ENCODE assay signal across 13 cellular contexts in the genomic region with DNA sequence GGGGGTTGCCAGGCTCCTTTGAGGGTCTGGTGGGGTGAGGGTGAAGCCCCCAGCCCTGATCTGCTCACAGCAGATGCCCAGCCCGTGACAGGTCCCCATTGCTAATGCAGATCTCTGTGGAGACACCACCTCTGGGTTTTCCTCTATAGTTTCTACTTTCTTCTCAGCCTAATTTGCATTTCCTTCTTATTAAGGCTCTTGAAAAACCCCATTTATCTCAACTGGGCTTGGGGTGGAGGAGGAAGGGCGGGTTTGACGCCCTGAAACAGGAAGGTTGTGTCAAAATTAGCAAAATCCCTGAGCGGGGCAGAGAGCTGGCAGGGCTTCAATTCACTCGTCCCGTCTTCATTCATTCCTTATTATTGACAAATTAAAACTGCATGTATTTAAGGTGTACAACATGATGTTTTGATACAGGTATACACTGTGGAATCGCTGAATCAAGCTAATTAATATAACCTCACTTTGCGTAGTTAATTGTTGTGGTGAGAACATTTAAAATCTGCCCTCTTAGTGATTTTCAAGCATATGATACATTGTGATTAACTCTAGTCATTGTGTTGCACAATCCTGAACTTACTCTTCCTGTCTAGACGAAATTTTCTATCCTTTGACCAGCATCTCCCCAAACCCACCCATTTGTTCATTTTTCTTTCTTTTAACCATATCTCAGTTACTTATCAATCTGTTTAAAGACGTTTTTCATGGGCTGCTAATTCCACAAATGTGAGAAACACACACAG. TPM values are rescaled to one million over a fixed set of nuclear protein-coding genes. Genes with fewer than 3 reads are reported as not detected.
DNase-seq lines count a peak whose midpoint lies in the region; ATAC-seq, FAIRE-seq and TF ChIP-seq lines count a peak whose summit lies in the region.
"Not testable (repeated sequence)": the region's sequence is repeated elsewhere in the genome, so short reads cannot be mapped to it uniquely, and the experiment has no call there.
"Had no signal": no experiment of that assay in that cellular context is flagged by ENCODE, and none has a peak within 500 bp of the region (broad histone marks: within the 10 kb centered on the region; RNA-seq: fewer than 3 reads in every experiment).

No MANE protein-coding gene starts in this region.

- intact Hi-C loops in GM12878 (cut with micrococcal nuclease; ENCODE audit: unreplicated experiment); lower lobe of right lung (cut with DNase I): not testable (repeated sequence)

- RAD21 ChIA-PET in GM12878 (lab: Charles Lee; ENCODE audit: unreplicated experiment), result interaction anchor here (0.8 to 1.5 kb wide), 4 partner anchors 10 to 26 kb away, joined by 3 to 6 read pairs (median 4); no protein-coding TSS in a partner anchor

- in situ Hi-C loops in GM12878 (cut with MboI), result not testable (repeated sequence)

- not testable (repeated sequence) for BruUV-seq in GM12878 (replicated peaks; lab: Mats Ljungman, UMichigan)

- H4K20me1 ChIP-seq in GM12878 (ENCODE audit: control insufficient read depth, insufficient read depth), result not testable (repeated sequence)

- ATAC-seq in A549, lower lobe of right lung: not testable (repeated sequence)
- peak; percentile 66 for ATAC-seq in GM12878
- peak; percentile 77 for ATAC-seq in stimulated activated naive B cell treated with anti-CD40 and anti-IgM and Interleukin-4, amounts not matched to agents 10 μg/mL and 1 μg/mL and 100 μg/mL, for 72 hours (replicated peaks)

- CTCF ChIA-PET in A549 (lab: Yijun Ruan, JAX), result not testable (repeated sequence)
- CTCF ChIA-PET in GM12878 (lab: Yijun Ruan, JAX), result interaction anchor here (1.0 to 1.4 kb wide), 4 partner anchors 10 to 38 kb away, joined by 3 to 15 read pairs (median 6); no protein-coding TSS in a partner anchor

- not testable (repeated sequence) for H3K27ac ChIP-seq in A549; GM12878 (ENCODE audit: control insufficient read depth, insufficient read depth)
- peak overlapping the region; percentile 56 for H3K27ac ChIP-seq in lower lobe of right lung

- H3K27me3 ChIP-seq in GM12878 (replicated peaks in 1 of 2; ENCODE audit: control insufficient read depth in 2 of 2, insufficient read depth in 2 of 2, low read length in 1 of 2); lower lobe of right lung (ENCODE audit: low read depth): not testable (repeated sequence)

- SMC1A ChIA-PET in GM12878 (lab: Charles Lee; ENCODE audit: uncharacterized antibody, unreplicated experiment), result interaction anchor here (0.9 to 1.5 kb wide), 5 partner anchors 10 to 29 kb away, joined by 3 to 10 read pairs (median 7); no protein-coding TSS in a partner anchor

- not testable (repeated sequence) for TF ChIP-seq POLR2A in A549 (IDR thresholded peaks at IDR 0.05; ENCODE audit: low read length); GM12892 (IDR thresholded peaks at IDR 0.05; ENCODE audit: low read depth, low read length); NB4 (IDR thresholded peaks at IDR 0.05; ENCODE audit: extremely low read depth, insufficient read length); GM12878 (IDR thresholded peaks at IDR 0.05; ENCODE audit: low read depth, low read length)

- H3K9me3 ChIP-seq in A549; GM12878 (replicated peaks; ENCODE audit: control insufficient read depth, insufficient read depth, low read length); lower lobe of right lung: not testable (repeated sequence)

- not testable (repeated sequence) for H3K4me1 ChIP-seq in A549; GM12878 (ENCODE audit: control insufficient read depth, insufficient read depth, low read length); lower lobe of right lung

- DNase-seq in A549 (ENCODE audit: low read depth in 1 of 2, low spot score in 1 of 2); GM12892 (ENCODE audit: insufficient read length); NB4 (ENCODE audit: low read depth); T-helper 2 cell treated with Interferon-gamma antibody and Interleukin-4, amounts not matched to agents 5 μg/mL and 100 μg/mL, for 36 hours (ENCODE audit: low spot score); activated T-cell treated with anti-CD3 and anti-CD28 coated beads, Interleukin-2, amount 50 U/mL, for 24 hours; GM12878 (ENCODE audit: low read depth, low spot score); lower lobe of right lung; stimulated activated naive B cell treated with anti-CD40 and anti-IgM and Interleukin-4, amounts not matched to agents 10 μg/mL and 1 μg/mL and 100 μg/mL, for 72 hours: not testable (repeated sequence)

- H3K36me3 Mint-ChIP-seq in T-helper 2 cell treated with Interferon-gamma antibody and Interleukin-4, amounts not matched to agents 5 μg/mL and 100 μg/mL, for 36 hours (ENCODE audit: low read depth), result peaks cover 52% of the 10 kb centered on the region
- H3K36me3 Mint-ChIP-seq in activated T-cell treated with anti-CD3 and anti-CD28 coated beads, Interleukin-2, amount 50 U/mL, for 24 hours (ENCODE audit: low read depth); stimulated activated naive B cell treated with anti-CD40 and anti-IgM and Interleukin-4, amounts not matched to agents 10 μg/mL and 1 μg/mL and 100 μg/mL, for 72 hours: not testable (repeated sequence)

- not testable (repeated sequence) for H3K36me3 ChIP-seq in GM12878 (ENCODE audit: control insufficient read depth in 2 of 2, insufficient read depth in 2 of 2, low read length in 1 of 2); lower lobe of right lung

- not testable (repeated sequence) for H2AFZ ChIP-seq in GM12878 (ENCODE audit: control insufficient read depth, low read depth, low read length)

- H3K9ac ChIP-seq in GM12878 (ENCODE audit: control insufficient read depth, insufficient read depth, low read length), result not testable (repeated sequence)

- H3K4me3 ChIP-seq in A549, GM12878: not testable (repeated sequence)
- H3K4me3 ChIP-seq in NB4 (ENCODE audit: low read depth, low read length), result peak overlapping the region; percentile 38
- peak overlapping the region; percentile 47 for H3K4me3 ChIP-seq in lower lobe of right lung

- peaks cover 17% of the 10 kb centered on the region for H3K27me3 Mint-ChIP-seq in T-helper 2 cell treated with Interferon-gamma antibody and Interleukin-4, amounts not matched to agents 5 μg/mL and 100 μg/mL, for 36 hours (ENCODE audit: low read depth)
- H3K27me3 Mint-ChIP-seq in activated T-cell treated with anti-CD3 and anti-CD28 coated beads, Interleukin-2, amount 50 U/mL, for 24 hours; stimulated activated naive B cell treated with anti-CD40 and anti-IgM and Interleukin-4, amounts not matched to agents 10 μg/mL and 1 μg/mL and 100 μg/mL, for 72 hours: not testable (repeated sequence)

- not testable (repeated sequence) for H3K4me2 ChIP-seq in A549; GM12878 (ENCODE audit: control insufficient read depth, insufficient read depth)

- H3K9me3 Mint-ChIP-seq in T-helper 2 cell treated with Interferon-gamma antibody and Interleukin-4, amounts not matched to agents 5 μg/mL and 100 μg/mL, for 36 hours; activated T-cell treated with anti-CD3 and anti-CD28 coated beads, Interleukin-2, amount 50 U/mL, for 24 hours; stimulated activated naive B cell treated with anti-CD40 and anti-IgM and Interleukin-4, amounts not matched to agents 10 μg/mL and 1 μg/mL and 100 μg/mL, for 72 hours: not testable (repeated sequence)

- POLR2A ChIA-PET in A549 (lab: Yijun Ruan, JAX), result not testable (repeated sequence)
- POLR2A ChIA-PET in GM12878 (lab: Charles Lee), result interaction anchor here (0.9 to 1.1 kb wide), 3 partner anchors 8 to 17 kb away, joined by 3 to 7 read pairs (median 4); no protein-coding TSS in a partner anchor

- WGBS in A549 (ENCODE audit: missing lambda C conversion rate), result 11% methylated on average over 8 of the region's 10 CpGs
- 0% methylated on average over 5 of the region's 10 CpGs for WGBS in GM12878 (ENCODE audit: insufficient coverage, insufficient replicate concordance, low lambda C conversion rate, missing lambda C conversion rate)

- FAIRE-seq in A549 (lab: Jason Lieb, UNC) (peak; percentile 32), GM12892 (lab: Jason Lieb, UNC) (peak; percentile 97), GM12878 (lab: Jason Lieb, UNC) (peak; percentile 66)

- H3K27ac Mint-ChIP-seq in T-helper 2 cell treated with Interferon-gamma antibody and Interleukin-4, amounts not matched to agents 5 μg/mL and 100 μg/mL, for 36 hours, result peak overlapping the region; percentile 89
- H3K27ac Mint-ChIP-seq in activated T-cell treated with anti-CD3 and anti-CD28 coated beads, Interleukin-2, amount 50 U/mL, for 24 hours, result peak overlapping the region; percentile 83
- H3K27ac Mint-ChIP-seq in stimulated activated naive B cell treated with anti-CD40 and anti-IgM and Interleukin-4, amounts not matched to agents 10 μg/mL and 1 μg/mL and 100 μg/mL, for 72 hours, result peak overlapping the region; percentile 26

- not testable (repeated sequence) for TF ChIP-seq RAD21 in A549 (conservative IDR thresholded peaks at IDR 0.05 in 1 of 2, IDR thresholded peaks at IDR 0.05 in 1 of 2); GM12878 (IDR thresholded peaks at IDR 0.05; ENCODE audit: insufficient read depth, low read depth, low read length)

- peak overlapping the region; percentile 96 for H3K4me3 Mint-ChIP-seq in T-helper 2 cell treated with Interferon-gamma antibody and Interleukin-4, amounts not matched to agents 5 μg/mL and 100 μg/mL, for 36 hours
- H3K4me3 Mint-ChIP-seq in activated T-cell treated with anti-CD3 and anti-CD28 coated beads, Interleukin-2, amount 50 U/mL, for 24 hours, result peak overlapping the region; percentile 87
- peak overlapping the region; percentile 50 to 76 for H3K4me3 Mint-ChIP-seq in stimulated activated naive B cell treated with anti-CD40 and anti-IgM and Interleukin-4, amounts not matched to agents 10 μg/mL and 1 μg/mL and 100 μg/mL, for 72 hours

- not testable (repeated sequence) for TF ChIP-seq CTCF in A549 (IDR thresholded peaks at IDR 0.05); NB4 (IDR thresholded peaks at IDR 0.05; ENCODE audit: low read depth, low read length); GM12878 (IDR thresholded peaks at IDR 0.05 in 2 of 3, conservative IDR thresholded peaks at IDR 0.05 in 1 of 3; ENCODE audit: control insufficient read depth in 2 of 3, extremely low read depth in 1 of 3, insufficient read depth in 1 of 3, low read depth in 3 of 3, low read length in 3 of 3); lower lobe of right lung (IDR thresholded peaks at IDR 0.05)

- H3K79me2 ChIP-seq in GM12878 (ENCODE audit: control insufficient read depth, insufficient read depth, low read length), result not testable (repeated sequence)

- peaks cover 47% of the 10 kb centered on the region for H3K4me1 Mint-ChIP-seq in T-helper 2 cell treated with Interferon-gamma antibody and Interleukin-4, amounts not matched to agents 5 μg/mL and 100 μg/mL, for 36 hours (ENCODE audit: low read depth)
- peaks cover 57% of the 10 kb centered on the region for H3K4me1 Mint-ChIP-seq in activated T-cell treated with anti-CD3 and anti-CD28 coated beads, Interleukin-2, amount 50 U/mL, for 24 hours (ENCODE audit: low read depth)
- peaks cover 41 to 75% of the 10 kb centered on the region in 2 donors for H3K4me1 Mint-ChIP-seq in stimulated activated naive B cell treated with anti-CD40 and anti-IgM and Interleukin-4, amounts not matched to agents 10 μg/mL and 1 μg/mL and 100 μg/mL, for 72 hours

- TF ChIP-seq EP300 in A549 (IDR thresholded peaks at IDR 0.05); GM12878 (IDR thresholded peaks at IDR 0.05; ENCODE audit: borderline replicate concordance in 1 of 2, control insufficient read depth in 1 of 2, low read depth in 2 of 2, low read length in 2 of 2): not testable (repeated sequence)

RNA-seq across cellular contexts. Expression of gene LAIR1, which starts 2.9 kb away (rescaled TPM):
- polyA plus RNA-seq in A549 (2011; rRNA removed) (not detected in 2 replicates), A549 (2017; fragmentation: RNase III; extraction: RNeasy Plus Mini Kit Qiagen cat#74134 plus additional on column Dnase treatment) (not detected in 3 replicates), GM12878 (2011; rRNA removed) (13.5 and 15.5 TPM in 2 replicates), GM12878 (2014; fragmentation: Illumina TruSeq; extraction: Trizol) (35.2 and 49.1 TPM in 2 replicates), GM12878 (2014; fragmentation: Nextera tagmentation; extraction: Ambion mirVana) (10 to 100 TPM in 1 of 2 experiments, 1 to 10 TPM in 1; 8.6 to 13.1 TPM), GM12878 (2014; rRNA removed) (58.2 and 62.0 TPM in 2 replicates), GM12878 (2016; fragmentation: Nextera tagmentation; extraction: Ambion mirVana) (10 to 100 TPM; 30.7 to 31.3 TPM)
- not detected in 2 replicates for polyA plus RNA-seq in A549 (2012; cell fraction: cytosol; rRNA removed)
- 0.01 TPM in 1 of 2 replicates, not detected in the other for polyA plus RNA-seq in A549 (2012; cell fraction: nucleus; rRNA removed)
- polyA minus RNA-seq in A549 (2011; rRNA and poly(A)+ RNA removed), result not detected in 2 replicates
- 0.32 TPM for polyA plus RNA-seq in GM12892 (2012; ENCODE audit: missing spikeins)
- total RNA-seq in GM12878 (2013; cell fraction: nucleolus; rRNA removed), result 55.2 and 74.0 TPM in 2 replicates
- total RNA-seq in GM12878 (2014; rRNA removed) (36.2 and 41.2 TPM in 2 replicates), GM12878 (2014; rRNA removed; fragmentation: Illumina TruSeq; extraction: Trizol) (39.2 and 41.8 TPM in 2 replicates), GM12878 (2021) (43.1 and 44.4 TPM in 2 replicates), lower lobe of right lung (176 TPM)
- not detected for polyA plus RNA-seq in GM12878 (2011; ENCODE audit: low read depth)
- 11.1 and 15.1 TPM in 2 replicates for polyA plus RNA-seq in GM12878 (2011; cell fraction: cytosol; rRNA removed)
- 32.7 and 35.3 TPM in 2 replicates for polyA plus RNA-seq in GM12878 (2011; cell fraction: nucleus; rRNA removed)
- 0.13 and 0.23 TPM in 2 replicates for polyA plus RNA-seq in GM12878 (2012)
- 9.7 and 14.6 TPM in 2 replicates for polyA minus RNA-seq in GM12878 (2011; rRNA and poly(A)+ RNA removed)
- 4.9 and 8.4 TPM in 2 replicates for polyA minus RNA-seq in GM12878 (2011; cell fraction: cytosol; rRNA and poly(A)+ RNA removed)
- polyA minus RNA-seq in GM12878 (2011; cell fraction: nucleus; rRNA and poly(A)+ RNA removed), result 10.9 and 19.9 TPM in 2 replicates
- total RNA-seq: foreskin keratinocyte, HFFc6, progenitor cell of endocrine pancreas had no signal
- polyA plus RNA-seq: foreskin keratinocyte had no signal

RNA-seq across cellular contexts. Expression of gene LILRA4, which starts 22.9 kb away (rescaled TPM):
- polyA plus RNA-seq in A549 (2011; rRNA removed) (not detected in 2 replicates), A549 (2017; fragmentation: RNase III; extraction: RNeasy Plus Mini Kit Qiagen cat#74134 plus additional on column Dnase treatment) (not detected in 3 replicates), GM12878 (2011; rRNA removed) (1.8 and 2.4 TPM in 2 replicates), GM12878 (2014; fragmentation: Illumina TruSeq; extraction: Trizol) (13.4 and 14.3 TPM in 2 replicates), GM12878 (2014; fragmentation: Nextera tagmentation; extraction: Ambion mirVana) (10 to 100 TPM in 1 of 2 experiments, 1 to 10 TPM in 1; 9.7 to 12.4 TPM), GM12878 (2014; rRNA removed) (17.4 and 18.5 TPM in 2 replicates), GM12878 (2016; fragmentation: Nextera tagmentation; extraction: Ambion mirVana) (1 to 10 TPM; 6.4 to 6.9 TPM)
- polyA plus RNA-seq in A549 (2012; cell fraction: cytosol; rRNA removed), result not detected in 2 replicates
- polyA plus RNA-seq in A549 (2012; cell fraction: nucleus; rRNA removed), result not detected in 2 replicates
- not detected in 2 replicates for polyA minus RNA-seq in A549 (2011; rRNA and poly(A)+ RNA removed)
- 6.6 TPM for polyA plus RNA-seq in GM12892 (2012; ENCODE audit: missing spikeins)
- 7.6 and 8.3 TPM in 2 replicates for total RNA-seq in GM12878 (2013; cell fraction: nucleolus; rRNA removed)
- total RNA-seq in GM12878 (2014; rRNA removed) (17.9 and 19.1 TPM in 2 replicates), GM12878 (2014; rRNA removed; fragmentation: Illumina TruSeq; extraction: Trizol) (10.2 and 13.6 TPM in 2 replicates), GM12878 (2021) (12.7 and 17.2 TPM in 2 replicates), lower lobe of right lung (6.6 TPM)
- polyA plus RNA-seq in GM12878 (2011; ENCODE audit: low read depth), result 0.17 TPM
- 2.6 and 4.1 TPM in 2 replicates for polyA plus RNA-seq in GM12878 (2011; cell fraction: cytosol; rRNA removed)
- polyA plus RNA-seq in GM12878 (2011; cell fraction: nucleus; rRNA removed), result 0.94 and 2.5 TPM in 2 replicates
- 0.32 and 1.4 TPM in 2 replicates for polyA plus RNA-seq in GM12878 (2012)
- polyA minus RNA-seq in GM12878 (2011; rRNA and poly(A)+ RNA removed), result 1.5 and 5.2 TPM in 2 replicates
- 0.73 TPM in 1 of 2 replicates, not detected in the other for polyA minus RNA-seq in GM12878 (2011; cell fraction: cytosol; rRNA and poly(A)+ RNA removed)
- polyA minus RNA-seq in GM12878 (2011; cell fraction: nucleus; rRNA and poly(A)+ RNA removed), result 1.2 and 1.8 TPM in 2 replicates
- total RNA-seq: foreskin keratinocyte, HFFc6, progenitor cell of endocrine pancreas, Right ventricle myocardium superior had no signal
- polyA plus RNA-seq: foreskin keratinocyte had no signal

RNA-seq across cellular contexts. Expression of gene LILRA5, which starts 48.9 kb away (rescaled TPM):
- polyA plus RNA-seq in A549 (2011; rRNA removed) (not detected in 2 replicates), A549 (2017; fragmentation: RNase III; extraction: RNeasy Plus Mini Kit Qiagen cat#74134 plus additional on column Dnase treatment) (not detected in 3 replicates), GM12878 (2011; rRNA removed) (not detected in 2 replicates), GM12878 (2014; fragmentation: Illumina TruSeq; extraction: Trizol) (0.31 TPM in 1 of 2 replicates, not detected in the other), GM12878 (2014; fragmentation: Nextera tagmentation; extraction: Ambion mirVana) (under 1 TPM in 1 of 2 experiments, not detected in 1; 0.05 TPM), GM12878 (2014; rRNA removed) (0.18 and 1.2 TPM in 2 replicates), GM12878 (2016; fragmentation: Nextera tagmentation; extraction: Ambion mirVana) (not detected)
- not detected in 2 replicates for polyA plus RNA-seq in A549 (2012; cell fraction: cytosol; rRNA removed)
- polyA plus RNA-seq in A549 (2012; cell fraction: nucleus; rRNA removed), result not detected in 2 replicates
- polyA minus RNA-seq in A549 (2011; rRNA and poly(A)+ RNA removed), result not detected in 2 replicates
- not detected for polyA plus RNA-seq in GM12892 (2012; ENCODE audit: missing spikeins)
- total RNA-seq in GM12878 (2013; cell fraction: nucleolus; rRNA removed), result 1.8 TPM in 1 of 2 replicates, not detected in the other
- total RNA-seq in GM12878 (2014; rRNA removed) (0.73 and 0.76 TPM in 2 replicates), GM12878 (2014; rRNA removed; fragmentation: Illumina TruSeq; extraction: Trizol) (0.31 and 0.32 TPM in 2 replicates), GM12878 (2021) (0.41 and 0.51 TPM in 2 replicates), lower lobe of right lung (21.9 TPM)
- polyA plus RNA-seq in GM12878 (2011; ENCODE audit: low read depth), result not detected
- polyA plus RNA-seq in GM12878 (2011; cell fraction: cytosol; rRNA removed), result not detected in 2 replicates
- polyA plus RNA-seq in GM12878 (2011; cell fraction: nucleus; rRNA removed), result not detected in 2 replicates
- not detected in 2 replicates for polyA plus RNA-seq in GM12878 (2012)
- polyA minus RNA-seq in GM12878 (2011; rRNA and poly(A)+ RNA removed), result 0.21 TPM in 1 of 2 replicates, not detected in the other
- not detected in 2 replicates for polyA minus RNA-seq in GM12878 (2011; cell fraction: cytosol; rRNA and poly(A)+ RNA removed)
- not detected in 2 replicates for polyA minus RNA-seq in GM12878 (2011; cell fraction: nucleus; rRNA and poly(A)+ RNA removed)
- total RNA-seq: cerebellum, foreskin keratinocyte, HFFc6, progenitor cell of endocrine pancreas had no signal
- polyA plus RNA-seq: foreskin keratinocyte had no signal

RNA-seq across cellular contexts. Expression of gene TTYH1, which starts 53.4 kb away (rescaled TPM):
- polyA plus RNA-seq in A549 (2011; rRNA removed), result 0.31 and 0.56 TPM in 2 replicates
- 0.26 and 0.33 TPM in 2 replicates for polyA plus RNA-seq in A549 (2012; cell fraction: cytosol; rRNA removed)
- 0.48 and 0.50 TPM in 2 replicates for polyA plus RNA-seq in A549 (2012; cell fraction: nucleus; rRNA removed)
- polyA plus RNA-seq in A549 (2017; fragmentation: RNase III; extraction: RNeasy Plus Mini Kit Qiagen cat#74134 plus additional on column Dnase treatment), result 0.15 to 0.32 TPM in 2 of 3 replicates, not detected in the other
- 0.29 and 1.1 TPM in 2 replicates for polyA minus RNA-seq in A549 (2011; rRNA and poly(A)+ RNA removed)
- 1.5 TPM for polyA plus RNA-seq in GM12892 (2012; ENCODE audit: missing spikeins)
- 0.31 and 0.81 TPM in 2 replicates for total RNA-seq in GM12878 (2013; cell fraction: nucleolus; rRNA removed)
- 0.27 TPM in 1 of 2 replicates, not detected in the other for total RNA-seq in GM12878 (2014; rRNA removed)
- 0.09 TPM in 1 of 2 replicates, not detected in the other for total RNA-seq in GM12878 (2014; rRNA removed; fragmentation: Illumina TruSeq; extraction: Trizol)
- total RNA-seq in GM12878 (2021), result 0.32 and 0.36 TPM in 2 replicates
- polyA plus RNA-seq in GM12878 (2011; ENCODE audit: low read depth), result 0.16 TPM
- polyA plus RNA-seq in GM12878 (2011; rRNA removed), result not detected in 2 replicates
- polyA plus RNA-seq in GM12878 (2011; cell fraction: cytosol; rRNA removed), result 0.08 TPM in 1 of 2 replicates, not detected in the other
- polyA plus RNA-seq in GM12878 (2011; cell fraction: nucleus; rRNA removed), result 0.23 and 0.31 TPM in 2 replicates
- polyA plus RNA-seq in GM12878 (2012), result 0.36 and 0.76 TPM in 2 replicates
- 0.01 TPM in 1 of 2 replicates, not detected in the other for polyA plus RNA-seq in GM12878 (2014; fragmentation: Illumina TruSeq; extraction: Trizol)
- polyA plus RNA-seq in GM12878 (2014; fragmentation: Nextera tagmentation; extraction: Ambion mirVana), result under 1 TPM in 1 of 2 experiments, not detected in 1; 0.05 TPM
- 0.08 TPM in 1 of 2 replicates, not detected in the other for polyA plus RNA-seq in GM12878 (2014; rRNA removed)
- under 1 TPM; 0.16 to 0.26 TPM for polyA plus RNA-seq in GM12878 (2016; fragmentation: Nextera tagmentation; extraction: Ambion mirVana)
- not detected in 2 replicates for polyA minus RNA-seq in GM12878 (2011; rRNA and poly(A)+ RNA removed)
- polyA minus RNA-seq in GM12878 (2011; cell fraction: cytosol; rRNA and poly(A)+ RNA removed), result not detected in 2 replicates
- not detected in 2 replicates for polyA minus RNA-seq in GM12878 (2011; cell fraction: nucleus; rRNA and poly(A)+ RNA removed)
- total RNA-seq in lower lobe of right lung, result not detected
- total RNA-seq: foreskin keratinocyte had no signal
- polyA plus RNA-seq: foreskin keratinocyte had no signal

Comparison
In these comparisons a context has a peak if more than half of its experiments do, and no peak if none do; other contexts are left out.
1. H3K27ac Mint-ChIP-seq: peak in every context shown above with its lines; median percentile 89 in T-helper 2 cell treated with Interferon-gamma antibody and Interleukin-4, amounts not matched to agents 5 μg/mL and 100 μg/mL, for 36 hours; 83 in activated T-cell treated with anti-CD3 and anti-CD28 coated beads, Interleukin-2, amount 50 U/mL, for 24 hours; 26 in stimulated activated naive B cell treated with anti-CD40 and anti-IgM and Interleukin-4, amounts not matched to agents 10 μg/mL and 1 μg/mL and 100 μg/mL, for 72 hours.